Comparison of ENCODE assay signal across 9 cellular contexts in the genomic region with DNA sequence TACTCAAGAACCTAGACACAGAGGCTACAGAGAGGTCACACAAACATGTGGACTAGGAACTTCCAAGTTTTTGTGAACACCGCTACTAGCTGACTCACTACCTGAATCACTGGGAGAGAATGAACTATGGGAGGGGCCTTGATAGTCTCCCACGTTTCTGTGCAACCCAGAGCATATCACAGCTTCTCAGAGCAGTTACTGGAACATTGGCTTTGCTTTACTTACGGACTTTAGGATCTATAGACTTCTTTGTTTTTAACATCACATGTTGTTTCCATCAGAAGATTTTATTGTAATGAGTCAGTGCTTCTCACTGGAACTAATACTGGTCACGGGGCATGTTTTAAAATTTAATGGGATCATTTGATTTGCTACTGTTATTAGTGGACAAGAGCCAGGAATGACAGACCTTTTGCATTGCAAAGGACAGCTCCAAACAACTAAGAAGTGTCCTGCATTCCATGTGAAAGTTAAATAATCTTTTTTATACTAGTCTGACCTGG. TPM values are rescaled to one million over a fixed set of nuclear protein-coding genes. Genes with fewer than 3 reads are reported as not detected.
DNase-seq lines count a peak whose midpoint lies in the region; ATAC-seq and TF ChIP-seq lines count a peak whose summit lies in the region.
"Had no signal": no experiment of that assay in that cellular context is flagged by ENCODE, and none has a peak within 500 bp of the region (broad histone marks: within the 10 kb centered on the region; RNA-seq: fewer than 3 reads in every experiment).

No MANE protein-coding gene starts in this region.

- H3K27ac ChIP-seq in sigmoid colon: peak overlapping the region in 3 of 4 donors; percentile 59 to 76 (median 74)

- H3K27me3 Mint-ChIP-seq in activated CD4-positive, alpha-beta T cell treated with anti-CD3 and anti-CD28 coated beads, Interleukin-2, amount 10 ng/mL, durations not matched to agents 7 days and 5 days: peaks cover 25% of the 10 kb centered on the region

- H3K27me3 ChIP-seq in sigmoid colon: no peaks in the 10 kb centered on the region

- H3K9me3 ChIP-seq in sigmoid colon: peaks cover 0 to 3% (median 1%) of the 10 kb centered on the region in 4 donors

- POLR2A ChIA-PET in activated CD4-positive, alpha-beta T cell treated with anti-CD3 and anti-CD28 coated beads, Interleukin-2, amount 10 ng/mL, durations not matched to agents 7 days and 5 days (lab: Charles Lee): no interaction called here

- no peak for ATAC-seq in HG02884 (IDR thresholded peaks at IDR 0.05; ENCODE audit: unreplicated experiment)

- no peaks in the 10 kb centered on the region for H3K4me1 Mint-ChIP-seq in activated CD4-positive, alpha-beta T cell treated with anti-CD3 and anti-CD28 coated beads, Interleukin-2, amount 10 ng/mL, durations not matched to agents 7 days and 5 days

- H3K4me3 Mint-ChIP-seq in activated CD4-positive, alpha-beta T cell treated with anti-CD3 and anti-CD28 coated beads, Interleukin-2, amount 10 ng/mL, durations not matched to agents 7 days and 5 days: no peak overlapping the region

- intact Hi-C loops in sigmoid colon (cut with DNase I): no loop called here

- peak; percentile 92 for DNase-seq in H4 (ENCODE audit: low spot score)
- DNase-seq in T1000 (lab: John Stamatoyannopoulos, UW): peak; percentile 67
- DNase-seq in fibroblast of villous mesenchyme (ENCODE audit: low read depth): peak; percentile 94
- no peak for DNase-seq in sigmoid colon
- no peak for DNase-seq in activated effector memory CD4-positive, alpha-beta T cell treated with Interleukin-2 at 50 U/mL for 16 hours
- no peak for DNase-seq in activated CD4-positive, alpha-beta T cell treated with anti-CD3 and anti-CD28 coated beads, Interleukin-2, amount 10 ng/mL, durations not matched to agents 7 days and 5 days
- no peak for DNase-seq in stimulated activated CD4-positive, alpha-beta T cell treated with anti-CD3 and anti-CD28 coated beads, Interleukin-4, amount 100 ng/mL, for 1 hour
- DNase-seq: NCI-H1694 treated with DMSO at 0.1 percent for 48 hours had no signal

- TF ChIP-seq POLR2A in sigmoid colon (IDR thresholded peaks at IDR 0.05): no peak

- H3K4me3 ChIP-seq in fibroblast of villous mesenchyme (ENCODE audit: low read depth, low read length) (no peak overlapping the region), sigmoid colon (no peak overlapping the region)

- H3K4me1 ChIP-seq in sigmoid colon: peaks cover 0 to 40% (median 24%) of the 10 kb centered on the region in 4 donors

- no peaks in the 10 kb centered on the region for H3K36me3 ChIP-seq in sigmoid colon

- 39 to 46% methylated on average over 4 of the region's 4 CpGs for WGBS in sigmoid colon, 2 donors

- no peaks in the 10 kb centered on the region for H3K36me3 Mint-ChIP-seq in activated CD4-positive, alpha-beta T cell treated with anti-CD3 and anti-CD28 coated beads, Interleukin-2, amount 10 ng/mL, durations not matched to agents 7 days and 5 days (ENCODE audit: low read depth)

- H3K9me3 Mint-ChIP-seq in activated CD4-positive, alpha-beta T cell treated with anti-CD3 and anti-CD28 coated beads, Interleukin-2, amount 10 ng/mL, durations not matched to agents 7 days and 5 days: no peaks in the 10 kb centered on the region

- CTCF ChIA-PET in activated CD4-positive, alpha-beta T cell treated with anti-CD3 and anti-CD28 coated beads, Interleukin-2, amount 10 ng/mL, durations not matched to agents 7 days and 5 days (lab: Charles Lee): no interaction called here

- no peak overlapping the region for H3K27ac Mint-ChIP-seq in activated CD4-positive, alpha-beta T cell treated with anti-CD3 and anti-CD28 coated beads, Interleukin-2, amount 10 ng/mL, durations not matched to agents 7 days and 5 days

- TF ChIP-seq EP300 in sigmoid colon (IDR thresholded peaks at IDR 0.05): peak in 1 of 4 donors; percentile 25

- TF ChIP-seq CTCF in fibroblast of villous mesenchyme (IDR thresholded peaks at IDR 0.05; ENCODE audit: insufficient read depth, low read depth, low read length) (no peak), sigmoid colon (IDR thresholded peaks at IDR 0.05) (no peak)

RNA-seq across cellular contexts. Expression of gene RTP4, which starts 35.6 kb away (rescaled TPM):
- total RNA-seq in H4 (2014; rRNA removed; shearing (Covaris generic)): 16.6 and 18.7 TPM in 2 replicates
- total RNA-seq in fibroblast of villous mesenchyme: 2.6 and 3.9 TPM in 2 replicates
- 10 to 100 TPM in 1 of 4 donors, 1 to 10 TPM in 3; 5.7 to 10.2 (median 7.0) TPM for total RNA-seq in sigmoid colon
- 10 to 100 TPM in 1 of 3 donors, 1 to 10 TPM in 2; 7.8 to 11.2 (median 7.9) TPM for polyA plus RNA-seq in sigmoid colon
- total RNA-seq in activated CD4-positive, alpha-beta T cell treated with anti-CD3 and anti-CD28 coated beads, Interleukin-2, amount 10 ng/mL, durations not matched to agents 7 days and 5 days: 10 to 100 TPM; 18.9 to 19.4 TPM

Comparison
In these comparisons a context has a peak if more than half of its experiments do, and no peak if none do; other contexts are left out.
1. DNase-seq: peak in H4 (single experiment), T1000 (single experiment) and fibroblast of villous mesenchyme (single experiment); none in sigmoid colon (single experiment), activated effector memory CD4-positive, alpha-beta T cell treated with Interleukin-2 at 50 U/mL for 16 hours (single experiment), activated CD4-positive, alpha-beta T cell treated with anti-CD3 and anti-CD28 coated beads, Interleukin-2, amount 10 ng/mL, durations not matched to agents 7 days and 5 days (single experiment) and stimulated activated CD4-positive, alpha-beta T cell treated with anti-CD3 and anti-CD28 coated beads, Interleukin-4, amount 100 ng/mL, for 1 hour (single experiment).